ENCODE assay signal across 12 cellular contexts in genomic region chr4:121164291-121164690, GRCh38. TPM values are rescaled to one million over a fixed set of nuclear protein-coding genes. Genes with fewer than 3 reads are reported as not detected.
DNase-seq lines count a peak whose midpoint lies in the region; ATAC-seq and TF ChIP-seq lines count a peak whose summit lies in the region.
"Had no signal": no experiment of that assay in that cellular context is flagged by ENCODE, and none has a peak within 500 bp of the region (broad histone marks: within the 10 kb centered on the region; RNA-seq: fewer than 3 reads in every experiment).

Gene TNIP3 (minus strand): TSS chr4:121164321. CDS start chr4:121164125, 196 bp downstream.

- no peaks in the 10 kb centered on the region for H3K79me2 ChIP-seq in mesendoderm (ENCODE audit: control insufficient read depth, insufficient read depth, low read length)
- no peaks in the 10 kb centered on the region for H3K79me2 ChIP-seq in Karpas-422 (ENCODE audit: low read length)

- peak; percentile 68 for DNase-seq in EL
- peak; percentile 75 for DNase-seq in MV-4-11 (lab: John Stamatoyannopoulos, UW)
- DNase-seq in colonic mucosa: peak; percentile 33
- DNase-seq in mesendoderm: peak; percentile 73
- no peak for DNase-seq in dedifferentiated amniotic fluid mesenchymal stem cell (ENCODE audit: extremely low spot score)
- no peak for DNase-seq in Karpas-422
- DNase-seq: activated CD4-positive, alpha-beta T cell treated with anti-CD3 and anti-CD28 coated beads for 1 hour; Calu3; NK-92 treated with Interleukin-12 subunit alpha and Interleukin-12 subunit beta, amount 100 ng/mL, for 24 hours; testis had no signal

- no peak within 1 kb of the TSS for H2AFZ ChIP-seq in Karpas-422 (ENCODE audit: low read length)

- no peak within 1 kb of the TSS for H2BK5ac ChIP-seq in mesendoderm (ENCODE audit: low read length)

- intact Hi-C loops in colonic mucosa (cut with DNase I): no loop called here

- no peaks in the 10 kb centered on the region for H3K4me1 ChIP-seq in colonic mucosa
- H3K4me1 ChIP-seq in mesendoderm (ENCODE audit: control insufficient read depth, low read depth, low read length): no peaks in the 10 kb centered on the region
- no peaks in the 10 kb centered on the region for H3K4me1 ChIP-seq in Karpas-422 (ENCODE audit: low read length)
- H3K4me1 ChIP-seq: testis had no signal

- no peak within 1 kb of the TSS for H2AK5ac ChIP-seq in mesendoderm (ENCODE audit: low read length)

- H3K4me3 ChIP-seq in colonic mucosa (no peak within 1 kb of the TSS), mesendoderm (ENCODE audit: low read length) (no peak within 1 kb of the TSS), Karpas-422 (ENCODE audit: low read length) (no peak within 1 kb of the TSS)
- H3K4me3 ChIP-seq: testis had no signal

- H4K8ac ChIP-seq in mesendoderm (ENCODE audit: low read depth, low read length): no peak within 1 kb of the TSS

- no peaks in the 10 kb centered on the region for H3K36me3 ChIP-seq in colonic mucosa
- no peaks in the 10 kb centered on the region for H3K36me3 ChIP-seq in mesendoderm (ENCODE audit: control insufficient read depth, insufficient read depth, low read length)
- H3K36me3 ChIP-seq in Karpas-422 (ENCODE audit: insufficient read depth, low read length): no peaks in the 10 kb centered on the region

- H3K9me3 ChIP-seq in colonic mucosa (no peaks in the 10 kb centered on the region), Karpas-422 (ENCODE audit: low read length) (no peaks in the 10 kb centered on the region)
- H3K9me3 ChIP-seq: testis had no signal

- no peak within 1 kb of the TSS for H4K5ac ChIP-seq in mesendoderm (ENCODE audit: low read length)

- WGBS in mesendoderm (ENCODE audit: extremely low coverage, insufficient coverage, low lambda C conversion rate): no CpG with 5 or more reads among the region's 4 CpGs

- H3K23ac ChIP-seq in mesendoderm (ENCODE audit: low read length): no peak within 1 kb of the TSS

- H3K4me2 ChIP-seq in mesendoderm (ENCODE audit: low read length) (no peak within 1 kb of the TSS), Karpas-422 (ENCODE audit: low read depth, low read length, poor library complexity, severe bottlenecking) (no peak within 1 kb of the TSS)
- H3K4me2 ChIP-seq: KMS-11 had no signal

- H3K9ac ChIP-seq in colonic mucosa (ENCODE audit: low read depth in 2 of 2, low read length in 2 of 2) (no peak within 1 kb of the TSS), mesendoderm (ENCODE audit: low read length) (no peak within 1 kb of the TSS), Karpas-422 (ENCODE audit: low read length) (no peak within 1 kb of the TSS)
- H3K9ac ChIP-seq: KMS-11 had no signal

- no peak for TF ChIP-seq CTCF in colonic mucosa (IDR thresholded peaks at IDR 0.05)

- H3K56ac ChIP-seq in mesendoderm (ENCODE audit: low read length): no peak within 1 kb of the TSS

- no peak within 1 kb of the TSS for H2BK15ac ChIP-seq in mesendoderm (replicated peaks; ENCODE audit: low read depth)

- no peaks in the 10 kb centered on the region for H3K9me2 ChIP-seq in Karpas-422 (replicated peaks; ENCODE audit: insufficient read depth, low read length)

- peak within 1 kb of the TSS; percentile 37 for H3K27ac ChIP-seq in colonic mucosa
- no peak within 1 kb of the TSS for H3K27ac ChIP-seq in mesendoderm (ENCODE audit: low read depth, low read length)
- H3K27ac ChIP-seq in Karpas-422 (ENCODE audit: low read length): no peak within 1 kb of the TSS
- H3K27ac ChIP-seq: KMS-11, testis had no signal

- H3K18ac ChIP-seq in mesendoderm (ENCODE audit: low read length): no peak within 1 kb of the TSS

- H3K27me3 ChIP-seq in colonic mucosa (no peaks in the 10 kb centered on the region), mesendoderm (ENCODE audit: insufficient read depth, low read length, poor library complexity) (no peaks in the 10 kb centered on the region), Karpas-422 (ENCODE audit: low read length) (0 out of 2 replicates have a peak, but pooled peaks cover 1% of the 10 kb centered on the region)
- H3K27me3 ChIP-seq: testis had no signal

- H3K79me1 ChIP-seq in mesendoderm (ENCODE audit: low read length): no peaks in the 10 kb centered on the region

- H2BK120ac ChIP-seq in mesendoderm (ENCODE audit: low read depth, low read length): no peak within 1 kb of the TSS

- H4K20me1 ChIP-seq in Karpas-422 (ENCODE audit: insufficient read depth, low read depth, low read length): no peaks in the 10 kb centered on the region

- H3K4ac ChIP-seq in mesendoderm (ENCODE audit: low read depth, low read length): no peak within 1 kb of the TSS

- no peak for ATAC-seq in HG02763 (IDR thresholded peaks at IDR 0.05; ENCODE audit: unreplicated experiment)

RNA-seq across cellular contexts. Expression of gene TNIP3, which starts in this region (rescaled TPM):
- 1 to 10 TPM in 1 of 2 donors, under 1 TPM in 1; 0.40 to 1.2 TPM for total RNA-seq in colonic mucosa
- 0.39 TPM for polyA plus RNA-seq in mesendoderm (2013, experiment 1 of 2)
- polyA plus RNA-seq in mesendoderm (2013, experiment 2 of 2): 0.15 TPM
- not detected in 2 replicates for total RNA-seq in Karpas-422 (2014; rRNA removed; shearing (Covaris generic); ENCODE audit: low replicate concordance)
- total RNA-seq: Calu3 had no signal

Comparison
In these comparisons a context has a peak if more than half of its experiments do, and no peak if none do; other contexts are left out.
1. DNase-seq: peak in EL (single experiment), MV-4-11 (single experiment), colonic mucosa (single experiment) and mesendoderm (single experiment); none in dedifferentiated amniotic fluid mesenchymal stem cell (single experiment) and Karpas-422 (single experiment).